In the genomic region with DNA sequence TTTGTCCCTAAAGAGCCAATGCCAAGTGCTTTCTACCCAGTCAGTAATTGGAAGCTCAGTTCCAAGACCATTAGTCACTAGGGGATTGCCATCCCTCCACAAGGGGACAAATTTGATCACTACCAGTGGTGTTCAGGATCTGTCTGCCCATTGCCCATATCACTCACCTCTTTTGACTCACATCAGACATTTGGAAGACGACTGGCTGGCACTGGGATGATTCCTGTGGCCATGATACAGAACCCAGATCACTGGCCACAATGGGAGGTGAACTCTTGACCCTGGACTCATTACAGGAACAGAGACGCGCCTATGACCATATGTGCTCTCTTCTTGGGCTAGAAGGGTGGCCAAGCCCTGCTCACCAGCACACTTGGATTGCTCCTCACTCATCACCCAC, we compare ENCODE assay signal across 19 cellular contexts.
"Had no signal": no experiment of that assay in that cellular context is flagged by ENCODE, and none has a peak within 500 bp of the region (broad histone marks: within the 10 kb centered on the region; RNA-seq: fewer than 3 reads in every experiment).

No MANE protein-coding gene starts in this region.

- H3K9me3 ChIP-seq: SK-N-SH, thyroid gland had no signal

- H3K27me3 ChIP-seq: thyroid gland had no signal

- H3K4me1 ChIP-seq: foreskin keratinocyte had no signal

- DNase-seq: activated CD4-positive, alpha-beta T cell treated with anti-CD3 and anti-CD28 coated beads, Interleukin-2, amount 50 U/mL, for 1 hour; activated CD8-positive, alpha-beta T cell treated with anti-CD3 and anti-CD28 coated beads, Interleukin-2, amount 10 ng/mL, durations not matched to agents 7 days and 5 days; activated effector memory CD4-positive, alpha-beta T cell treated with Interleukin-2 at 50 U/mL for 16 hours; activated naive CD4-positive, alpha-beta T cell treated with anti-CD3 and anti-CD28 coated beads, Interleukin-2, amount 10 ng/mL, durations not matched to agents 7 days and 5 days; activated T-cell treated with anti-CD3 and anti-CD28 coated beads, Interleukin-2, amount 50 U/mL, for 4 hours; amygdala; effector CD4-positive, alpha-beta T cell; erythroblast; foreskin keratinocyte; midbrain; posterior cingulate gyrus; SK-N-SH; stimulated activated CD4-positive, alpha-beta T cell treated with anti-CD3 and anti-CD28 coated beads, Interleukin-15, amount 100 ng/mL, for 24 hours; stimulated activated naive CD4-positive, alpha-beta T cell; thyroid gland had no signal

- H3K27ac Mint-ChIP-seq: activated CD8-positive, alpha-beta T cell treated with anti-CD3 and anti-CD28 coated beads, Interleukin-2, amount 10 ng/mL, durations not matched to agents 7 days and 5 days; activated naive CD4-positive, alpha-beta T cell treated with anti-CD3 and anti-CD28 coated beads, Interleukin-2, amount 10 ng/mL, durations not matched to agents 7 days and 5 days had no signal

- H3K4me3 Mint-ChIP-seq: activated CD8-positive, alpha-beta T cell treated with anti-CD3 and anti-CD28 coated beads, Interleukin-2, amount 10 ng/mL, durations not matched to agents 7 days and 5 days; activated naive CD4-positive, alpha-beta T cell treated with anti-CD3 and anti-CD28 coated beads, Interleukin-2, amount 10 ng/mL, durations not matched to agents 7 days and 5 days; activated T-cell treated with anti-CD3 and anti-CD28 coated beads, Interleukin-2, amount 50 U/mL, for 4 hours had no signal

- H3K4me1 Mint-ChIP-seq: activated naive CD4-positive, alpha-beta T cell treated with anti-CD3 and anti-CD28 coated beads, Interleukin-2, amount 10 ng/mL, durations not matched to agents 7 days and 5 days had no signal

- H3K36me3 Mint-ChIP-seq: activated naive CD4-positive, alpha-beta T cell treated with anti-CD3 and anti-CD28 coated beads, Interleukin-2, amount 10 ng/mL, durations not matched to agents 7 days and 5 days had no signal

- H3K36me3 ChIP-seq: thyroid gland had no signal

- ATAC-seq: activated CD4-positive, CD25-positive, alpha-beta regulatory T cell treated with anti-CD3 and anti-CD28 coated beads, Interleukin-2, amount 50 U/mL, for 24 hours; activated CD8-positive, alpha-beta T cell treated with anti-CD3 and anti-CD28 coated beads, Interleukin-2, amount 10 ng/mL, durations not matched to agents 7 days and 5 days; activated T-cell treated with anti-CD3 and anti-CD28 coated beads, Interleukin-2, amount 50 U/mL, for 4 hours; foreskin keratinocyte; sciatic nerve had no signal

- H3K27ac ChIP-seq: foreskin keratinocyte, thyroid gland, VCaP had no signal

- H3K9me3 Mint-ChIP-seq: activated naive CD4-positive, alpha-beta T cell treated with anti-CD3 and anti-CD28 coated beads, Interleukin-2, amount 10 ng/mL, durations not matched to agents 7 days and 5 days; activated T-cell treated with anti-CD3 and anti-CD28 coated beads, Interleukin-2, amount 50 U/mL, for 4 hours had no signal

- H3K4me3 ChIP-seq: smooth muscle cell, thyroid gland had no signal
